In genomic region chr12:26266881-26267280, GRCh38 we compare ENCODE assay signal across 19 cellular contexts.
DNase-seq lines count a peak whose midpoint lies in the region; ATAC-seq and TF ChIP-seq lines count a peak whose summit lies in the region.
"Had no signal": no experiment of that assay in that cellular context is flagged by ENCODE, and none has a peak within 500 bp of the region (broad histone marks: within the 10 kb centered on the region; RNA-seq: fewer than 3 reads in every experiment).

No MANE protein-coding gene starts in this region.

- no TSS peak for BruUV-seq in mammary epithelial cell (replicated peaks; lab: Mats Ljungman, UMichigan)

- in situ Hi-C loops in mammary epithelial cell (cut with MboI; ENCODE audit: low sequenced_read_pairs in 2 of 2) = no loop called here

- TF ChIP-seq CTCF in mammary epithelial cell (conservative IDR thresholded peaks at IDR 0.05 in 1 of 2, IDR thresholded peaks at IDR 0.05 in 1 of 2; ENCODE audit: extremely low read depth in 1 of 2, insufficient read depth in 1 of 2, low read depth in 1 of 2, low read length in 2 of 2) = no peak
- no peak for TF ChIP-seq CTCF in breast epithelium (IDR thresholded peaks at IDR 0.05)
- TF ChIP-seq CTCF in epithelial cell of esophagus (IDR thresholded peaks at IDR 0.05; ENCODE audit: insufficient read depth, low read depth, low read length, missing control alignments) = no peak
- TF ChIP-seq CTCF in foreskin keratinocyte (conservative IDR thresholded peaks at IDR 0.05) = no peak
- TF ChIP-seq CTCF in osteoblast (IDR thresholded peaks at IDR 0.05; ENCODE audit: extremely low read depth, low read depth, low read length) = no peak

- H3K4me1 ChIP-seq in mammary epithelial cell (ENCODE audit: insufficient read depth, low read length) = peaks cover 39% of the 10 kb centered on the region
- peaks cover under 1 to 4% of the 10 kb centered on the region in 2 donors for H3K4me1 ChIP-seq in breast epithelium
- peaks cover 14% of the 10 kb centered on the region for H3K4me1 ChIP-seq in foreskin keratinocyte
- peaks cover 12% of the 10 kb centered on the region for H3K4me1 ChIP-seq in osteoblast (ENCODE audit: insufficient read depth, low read length)

- no peak overlapping the region for H3K4me2 ChIP-seq in mammary epithelial cell (ENCODE audit: insufficient read depth, low read depth, low read length)
- H3K4me2 ChIP-seq in osteoblast (ENCODE audit: insufficient read depth, low read length) = no peak overlapping the region
- H3K4me2 ChIP-seq: A549; BLaER1 treated with 17β-estradiol and CSF1 and Interleukin-3, amounts not matched to agents 10 nM and 100 nM had no signal

- peak; percentile 25 for ATAC-seq in foreskin keratinocyte
- ATAC-seq: A549; CD8-positive, alpha-beta T cell had no signal

- H3K4me3 ChIP-seq in mammary epithelial cell (replicated peaks in 1 of 3; ENCODE audit: insufficient read depth in 1 of 3, low read depth in 2 of 3, low read length in 3 of 3) (no peak overlapping the region), breast epithelium (no peak overlapping the region), epithelial cell of esophagus (ENCODE audit: low read length) (no peak overlapping the region), osteoblast (ENCODE audit: insufficient read depth, low read length) (no peak overlapping the region)
- H3K4me3 ChIP-seq: A549; BLaER1 treated with 17β-estradiol and CSF1 and Interleukin-3, amounts not matched to agents 10 nM and 100 nM had no signal

- dilution Hi-C loops in mammary epithelial cell (cut with HindIII; ENCODE audit: low sequenced_read_pairs) = no loop called here

- H3K27me3 ChIP-seq in mammary epithelial cell (ENCODE audit: insufficient read depth, low read length) = no peaks in the 10 kb centered on the region
- H3K27me3 ChIP-seq in breast epithelium = no peaks in the 10 kb centered on the region
- H3K27me3 ChIP-seq in foreskin keratinocyte = no peaks in the 10 kb centered on the region
- no peaks in the 10 kb centered on the region for H3K27me3 ChIP-seq in osteoblast (ENCODE audit: insufficient read depth, low read length)
- H3K27me3 ChIP-seq: BLaER1 treated with 17β-estradiol and CSF1 and Interleukin-3, amounts not matched to agents 10 nM and 100 nM had no signal

- H4K20me1 ChIP-seq in mammary epithelial cell (ENCODE audit: insufficient read depth, low read length) (no peaks in the 10 kb centered on the region), osteoblast (ENCODE audit: insufficient read depth, low read length) (no peaks in the 10 kb centered on the region)
- H4K20me1 ChIP-seq: BLaER1 treated with 17β-estradiol and CSF1 and Interleukin-3, amounts not matched to agents 10 nM and 100 nM had no signal

- no peak overlapping the region for H3K9ac ChIP-seq in mammary epithelial cell (ENCODE audit: insufficient read depth, low read length)
- H3K9ac ChIP-seq: BLaER1 treated with 17β-estradiol and CSF1 and Interleukin-3, amounts not matched to agents 10 nM and 100 nM had no signal

- no peaks in the 10 kb centered on the region for H3K79me2 ChIP-seq in mammary epithelial cell (ENCODE audit: insufficient read depth, low read length)
- H3K79me2 ChIP-seq in osteoblast (ENCODE audit: insufficient read depth, low read length) = no peaks in the 10 kb centered on the region

- intact Hi-C loops in mammary epithelial cell (cut with micrococcal nuclease) = no loop called here
- intact Hi-C loops in breast epithelium (cut with DNase I; ENCODE audit: low total_unique reads) = no loop called here

- CTCF ChIA-PET in mammary epithelial cell (lab: Charles Lee; ENCODE audit: low non-redundant PET) = no interaction called here

- H3K36me3 ChIP-seq in mammary epithelial cell (ENCODE audit: insufficient read depth, low read length) (no peaks in the 10 kb centered on the region), breast epithelium (no peaks in the 10 kb centered on the region), osteoblast (ENCODE audit: insufficient read depth, low read length) (no peaks in the 10 kb centered on the region)
- H3K36me3 ChIP-seq: BLaER1 treated with 17β-estradiol and CSF1 and Interleukin-3, amounts not matched to agents 10 nM and 100 nM had no signal

- peaks cover 6% of the 10 kb centered on the region for H3K9me3 ChIP-seq in mammary epithelial cell (replicated peaks; ENCODE audit: insufficient read depth, low read length)
- H3K9me3 ChIP-seq in breast epithelium = no peaks in the 10 kb centered on the region
- H3K9me3 ChIP-seq in osteoblast (ENCODE audit: low read depth, low read length) = no peaks in the 10 kb centered on the region
- H3K9me3 ChIP-seq: Caco-2 had no signal

- peak; percentile 54 for DNase-seq in mammary epithelial cell
- DNase-seq in breast epithelium (ENCODE audit: low spot score in 2 of 2) = no peak
- DNase-seq in RPMI7951 (ENCODE audit: low read depth) = peak; percentile 13
- peak; percentile 70 for DNase-seq in epithelial cell of esophagus (ENCODE audit: low read depth)
- DNase-seq in foreskin keratinocyte = peak; percentile 43 to 57
- DNase-seq in osteoblast (ENCODE audit: insufficient read length, low spot score, missing footprints) = no peak
- DNase-seq in amniotic stem cell (lab: John Stamatoyannopoulos, UW) = no peak
- no peak for DNase-seq in NCI-H1694 treated with DMSO at 0.1 percent for 48 hours (lab: John Stamatoyannopoulos, UW)
- DNase-seq: AML-193; Caco-2; Calu3; CD4-positive, alpha-beta T cell; CD8-positive, alpha-beta T cell; DMS79 treated with DMSO at 0.1 percent for 48 hours; GF-D8 had no signal

- no peak for TF ChIP-seq POLR2A in breast epithelium (IDR thresholded peaks at IDR 0.05)

- no peak overlapping the region for H2AFZ ChIP-seq in mammary epithelial cell (ENCODE audit: low read depth, low read length)
- H2AFZ ChIP-seq in osteoblast (ENCODE audit: low read length) = no peak overlapping the region

- H3K27ac ChIP-seq in mammary epithelial cell (ENCODE audit: insufficient read depth, low read depth, low read length) = no peak overlapping the region
- H3K27ac ChIP-seq in breast epithelium = no peak overlapping the region
- no peak overlapping the region for H3K27ac ChIP-seq in foreskin keratinocyte
- H3K27ac ChIP-seq in osteoblast (ENCODE audit: low read depth, low read length) = no peak overlapping the region
- H3K27ac ChIP-seq: 22Rv1; A549; BLaER1 treated with 17β-estradiol and CSF1 and Interleukin-3, amounts not matched to agents 10 nM and 100 nM; C4-2B had no signal

Comparison
In these comparisons a context has a peak if more than half of its experiments do, and no peak if none do; other contexts are left out.
1. DNase-seq: peak in mammary epithelial cell (single experiment), RPMI7951 (single experiment), epithelial cell of esophagus (single experiment) and foreskin keratinocyte (2 of 2); none in breast epithelium (0 of 2), osteoblast (single experiment), amniotic stem cell (single experiment) and NCI-H1694 treated with DMSO at 0.1 percent for 48 hours (single experiment).